1 cellular context compared by ENCODE assay signal in genomic region chr9:133406039-133406438, GRCh38.
A peak's percentile ranks its signal among the peaks of the same experiment; 100 is the strongest.
TF ChIP-seq lines count a peak whose summit lies in the region.

No MANE protein-coding gene starts in this region.

TF ChIP-seq in HepG2, 621 proteins besides CTCF, POLR2A, EP300 and RAD21:
- TF ChIP-seq ZBTB33 (CRISPR knock-in tag; IDR thresholded peaks at IDR 0.05) (peak; percentile 40; the same call in 1 of the 2 replicates), ZNF263 (CRISPR knock-in tag; IDR thresholded peaks at IDR 0.05) (no peak)
TF ChIP-seq in HepG2: peak in this region for 1.
